ENCODE assay signal across 26 cellular contexts in genomic region chr17:81411305-81411704, GRCh38. TPM values are rescaled to one million over a fixed set of nuclear protein-coding genes. Genes with fewer than 3 reads are reported as not detected.
"Had no signal": no experiment of that assay in that cellular context is flagged by ENCODE, and none has a peak within 500 bp of the region (broad histone marks: within the 10 kb centered on the region; RNA-seq: fewer than 3 reads in every experiment).

No MANE protein-coding gene starts in this region.

- ATAC-seq: activated T-helper 17 cell treated with anti-CD3 and anti-CD28 coated beads, Interleukin-2, amount 50 U/mL, for 72 hours; T-cell had no signal

- H3K9me3 ChIP-seq: adrenal gland, breast epithelium had no signal

- H3K27me3 ChIP-seq: adrenal gland, breast epithelium had no signal

- H3K36me3 Mint-ChIP-seq: activated CD4-positive, alpha-beta memory T cell treated with anti-CD3 and anti-CD28 coated beads for 36 hours; activated naive CD4-positive, alpha-beta T cell treated with anti-CD3 and anti-CD28 coated beads, Interleukin-2, amount 10 ng/mL, durations not matched to agents 7 days and 5 days; activated naive CD8-positive, alpha-beta T cell treated with anti-CD3 and anti-CD28 coated beads, Interleukin-2, amount 10 ng/mL, durations not matched to agents 7 days and 5 days; T-cell had no signal

- H3K27ac Mint-ChIP-seq: activated CD4-positive, alpha-beta memory T cell treated with anti-CD3 and anti-CD28 coated beads for 36 hours; activated CD4-positive, alpha-beta T cell treated with anti-CD3 and anti-CD28 coated beads, Interleukin-2, amount 10 ng/mL, durations not matched to agents 7 days and 5 days; activated naive CD4-positive, alpha-beta T cell treated with anti-CD3 and anti-CD28 coated beads, Interleukin-2, amount 10 ng/mL, durations not matched to agents 7 days and 5 days; activated naive CD8-positive, alpha-beta T cell treated with anti-CD3 and anti-CD28 coated beads, Interleukin-2, amount 10 ng/mL, durations not matched to agents 7 days and 5 days; activated T-helper 17 cell treated with anti-CD3 and anti-CD28 coated beads, Interleukin-2, amount 50 U/mL, for 72 hours; T-cell had no signal

- H3K4me3 Mint-ChIP-seq: activated CD4-positive, alpha-beta memory T cell treated with anti-CD3 and anti-CD28 coated beads for 36 hours; activated CD4-positive, alpha-beta T cell treated with anti-CD3 and anti-CD28 coated beads, Interleukin-2, amount 10 ng/mL, durations not matched to agents 7 days and 5 days; activated naive CD4-positive, alpha-beta T cell treated with anti-CD3 and anti-CD28 coated beads, Interleukin-2, amount 10 ng/mL, durations not matched to agents 7 days and 5 days; activated naive CD8-positive, alpha-beta T cell treated with anti-CD3 and anti-CD28 coated beads, Interleukin-2, amount 10 ng/mL, durations not matched to agents 7 days and 5 days; activated T-helper 17 cell treated with anti-CD3 and anti-CD28 coated beads, Interleukin-2, amount 50 U/mL, for 72 hours; T-cell had no signal

- H3K4me3 ChIP-seq: adrenal gland, breast epithelium had no signal

- H3K36me3 ChIP-seq: adrenal gland, breast epithelium had no signal

- H3K27ac ChIP-seq: adrenal gland, VCaP had no signal

- DNase-seq: activated CD4-positive, alpha-beta memory T cell treated with anti-CD3 and anti-CD28 coated beads for 36 hours; activated CD4-positive, alpha-beta T cell treated with anti-CD3 and anti-CD28 coated beads, Interleukin-2, amount 10 ng/mL, durations not matched to agents 7 days and 5 days; activated CD4-positive, CD25-positive, alpha-beta regulatory T cell; activated CD8-positive, alpha-beta memory T cell treated with anti-CD3 and anti-CD28 coated beads for 24 hours; activated gamma-delta T cell; activated naive CD4-positive, alpha-beta T cell treated with anti-CD3 and anti-CD28 coated beads, Interleukin-2, amount 10 ng/mL, durations not matched to agents 7 days and 5 days; activated naive CD8-positive, alpha-beta T cell treated with anti-CD3 and anti-CD28 coated beads, Interleukin-2, amount 10 ng/mL, durations not matched to agents 7 days and 5 days; activated T-cell treated with anti-CD3 and anti-CD28 coated beads for 4 hours; activated T-cell treated with anti-CD3 and anti-CD28 coated beads, Interleukin-2, amount 50 U/mL, for 48 hours; adrenal gland; anterior cingulate cortex; caudate nucleus; MM.1S; NCI-H1105; NCI-H1436; NCI-H1694 treated with DMSO at 0.1 percent for 48 hours; NCI-H2029 treated with DMSO at 0.1 percent for 48 hours; NCI-H345; NCI-H510A; NCI-H526 treated with DMSO at 0.1 percent for 48 hours; NCI-H82; SIG-M5; T-cell had no signal

- H3K9me3 Mint-ChIP-seq: activated CD4-positive, alpha-beta memory T cell treated with anti-CD3 and anti-CD28 coated beads for 36 hours; activated naive CD8-positive, alpha-beta T cell treated with anti-CD3 and anti-CD28 coated beads, Interleukin-2, amount 10 ng/mL, durations not matched to agents 7 days and 5 days; activated T-helper 17 cell treated with anti-CD3 and anti-CD28 coated beads, Interleukin-2, amount 50 U/mL, for 72 hours; T-cell had no signal

RNA-seq across cellular contexts. Expression of gene BAHCC1, which starts 16.0 kb away (rescaled TPM):
- total RNA-seq: activated CD4-positive, alpha-beta T cell treated with anti-CD3 and anti-CD28 coated beads, Interleukin-2, amount 10 ng/mL, durations not matched to agents 7 days and 5 days had no signal
